ENCODE assay signal across 11 cellular contexts in genomic region chr2:196262606-196263005, GRCh38.
DNase-seq lines count a peak whose midpoint lies in the region; TF ChIP-seq lines count a peak whose summit lies in the region.
"Had no signal": no experiment of that assay in that cellular context is flagged by ENCODE, and none has a peak within 500 bp of the region (broad histone marks: within the 10 kb centered on the region; RNA-seq: fewer than 3 reads in every experiment).

No MANE protein-coding gene starts in this region.

- CTCF ChIA-PET in CD8-positive, alpha-beta memory T cell (lab: Charles Lee) = interaction anchor here (0.9 to 1.2 kb wide), 3 partner anchors 9 to 185 kb away, joined by 3 to 6 read pairs (median 3); no protein-coding TSS in a partner anchor
- CTCF ChIA-PET in OCI-LY7 (lab: Charles Lee; ENCODE audit: unreplicated experiment) = interaction anchor here (1.0 kb wide), 1 partner anchor 22 kb away, joined by 3 read pairs; no protein-coding TSS in a partner anchor

- peaks cover 57 to 90% (median 87%) of the 10 kb centered on the region in 3 donors for H3K4me1 Mint-ChIP-seq in CD8-positive, alpha-beta memory T cell

- peak overlapping the region; percentile 81 to 98 (median 96) for H3K27ac Mint-ChIP-seq in CD8-positive, alpha-beta memory T cell

- peak overlapping the region; percentile 14 to 84 (median 79) for H3K4me3 Mint-ChIP-seq in CD8-positive, alpha-beta memory T cell

- no peak for TF ChIP-seq POLR2A in breast epithelium (IDR thresholded peaks at IDR 0.05)

- no peaks in the 10 kb centered on the region for H3K36me3 ChIP-seq in CD8-positive, alpha-beta memory T cell (ENCODE audit: insufficient read depth, low read length)
- H3K36me3 ChIP-seq in OCI-LY7 (ENCODE audit: insufficient read depth, low read length) (no peaks in the 10 kb centered on the region), breast epithelium (no peaks in the 10 kb centered on the region), osteoblast (ENCODE audit: insufficient read depth, low read length) (no peaks in the 10 kb centered on the region)
- H3K36me3 ChIP-seq: pancreas, thoracic aorta had no signal

- no TSS peak for BruUV-seq in OCI-LY7 (replicated peaks; lab: Mats Ljungman, UMichigan)

- TF ChIP-seq CTCF in OCI-LY7 (conservative IDR thresholded peaks at IDR 0.05; ENCODE audit: low read length) (no peak), breast epithelium (IDR thresholded peaks at IDR 0.05) (no peak), osteoblast (IDR thresholded peaks at IDR 0.05; ENCODE audit: extremely low read depth, low read depth, low read length) (no peak)

- intact Hi-C loops in OCI-LY7 (cut with micrococcal nuclease; ENCODE audit: unreplicated experiment) (no loop called here), breast epithelium (cut with DNase I; ENCODE audit: low total_unique reads) (no loop called here)

- POLR2A ChIA-PET in CD8-positive, alpha-beta memory T cell (lab: Charles Lee) = interaction anchor here (0.7 to 1.3 kb wide), 3 partner anchors 86 to 96 kb away, joined by 3 to 5 read pairs (median 5); partner anchors contain the start of gene STK17B
- POLR2A ChIA-PET in OCI-LY7 (lab: Charles Lee) = interaction anchor here (0.6 to 5.8 kb wide), 9 partner anchors 9 to 679 kb away, joined by 3 to 74 read pairs (median 7); no protein-coding TSS in a partner anchor

- peak overlapping the region; percentile 38 for H3K4me3 ChIP-seq in CD8-positive, alpha-beta memory T cell (ENCODE audit: low read length)
- peak overlapping the region; percentile 39 for H3K4me3 ChIP-seq in OCI-LY7 (ENCODE audit: low read depth, low read length, poor library complexity, severe bottlenecking)
- H3K4me3 ChIP-seq in breast epithelium = no peak overlapping the region
- H3K4me3 ChIP-seq in osteoblast (ENCODE audit: insufficient read depth, low read length) = no peak overlapping the region
- H3K4me3 ChIP-seq: pancreas, thoracic aorta had no signal

- H2AFZ ChIP-seq in OCI-LY7 (ENCODE audit: low read length) (peak overlapping the region; percentile 99), osteoblast (ENCODE audit: low read length) (no peak overlapping the region)

- H3K9me2 ChIP-seq in OCI-LY7 (ENCODE audit: insufficient read depth, low read length) = no peaks in the 10 kb centered on the region

- H3K27me3 Mint-ChIP-seq in CD8-positive, alpha-beta memory T cell = no peaks in the 10 kb centered on the region

- H3K4me1 ChIP-seq in CD8-positive, alpha-beta memory T cell (ENCODE audit: insufficient read depth, low read length) = peaks cover 83% of the 10 kb centered on the region
- H3K4me1 ChIP-seq in OCI-LY7 (ENCODE audit: insufficient read depth, low read length, poor library complexity, severe bottlenecking) = peaks cover 64% of the 10 kb centered on the region
- H3K4me1 ChIP-seq in breast epithelium = peaks cover 0 to 5% of the 10 kb centered on the region in 2 donors
- H3K4me1 ChIP-seq in osteoblast (ENCODE audit: insufficient read depth, low read length) = peaks cover 46% of the 10 kb centered on the region

- no peaks in the 10 kb centered on the region for H3K9me3 ChIP-seq in CD8-positive, alpha-beta memory T cell (ENCODE audit: low read length)
- H3K9me3 ChIP-seq in OCI-LY7 (ENCODE audit: low read length) = no peaks in the 10 kb centered on the region
- no peaks in the 10 kb centered on the region for H3K9me3 ChIP-seq in breast epithelium
- no peaks in the 10 kb centered on the region for H3K9me3 ChIP-seq in osteoblast (ENCODE audit: low read depth, low read length)
- H3K9me3 ChIP-seq: pancreas, thoracic aorta had no signal

- peak overlapping the region; percentile 74 for H3K4me2 ChIP-seq in OCI-LY7 (ENCODE audit: low read length)
- peak overlapping the region; percentile 54 for H3K4me2 ChIP-seq in osteoblast (ENCODE audit: insufficient read depth, low read length)

- peak overlapping the region; percentile 34 for H3K27ac ChIP-seq in CD8-positive, alpha-beta memory T cell (ENCODE audit: low read depth, low read length)
- peak overlapping the region; percentile 65 for H3K27ac ChIP-seq in OCI-LY7 (ENCODE audit: low read depth, low read length, poor library complexity, severe bottlenecking)
- peak overlapping the region; percentile 52 to 70 for H3K27ac ChIP-seq in breast epithelium
- H3K27ac ChIP-seq in osteoblast (ENCODE audit: low read depth, low read length) = peak overlapping the region; percentile 81
- H3K27ac ChIP-seq: pancreas, thoracic aorta had no signal

- in situ Hi-C loops in ACHN (cut with HindIII; ENCODE audit: low pct_ligation_motif_present, low pct_unique_long_range_greater_than_20kb, low sequenced_read_pairs) = no loop called here

- H4K20me1 ChIP-seq in OCI-LY7 (ENCODE audit: insufficient read depth, low read length) (no peaks in the 10 kb centered on the region), osteoblast (ENCODE audit: insufficient read depth, low read length) (no peaks in the 10 kb centered on the region)

- H3K79me2 ChIP-seq in OCI-LY7 (ENCODE audit: insufficient read depth, low read depth, low read length) (no peaks in the 10 kb centered on the region), osteoblast (ENCODE audit: insufficient read depth, low read length) (peaks cover 15% of the 10 kb centered on the region)

- H3K9me3 Mint-ChIP-seq in CD8-positive, alpha-beta memory T cell = no peaks in the 10 kb centered on the region

- H3K27me3 ChIP-seq in CD8-positive, alpha-beta memory T cell (ENCODE audit: insufficient read depth, low read length, poor library complexity, severe bottlenecking) = no peaks in the 10 kb centered on the region
- H3K27me3 ChIP-seq in breast epithelium = no peaks in the 10 kb centered on the region
- H3K27me3 ChIP-seq in osteoblast (ENCODE audit: insufficient read depth, low read length) = no peaks in the 10 kb centered on the region
- H3K27me3 ChIP-seq: pancreas had no signal

- no peak for DNase-seq in CD8-positive, alpha-beta memory T cell
- no peak for DNase-seq in OCI-LY7 (ENCODE audit: low spot score)
- no peak for DNase-seq in breast epithelium (ENCODE audit: low spot score in 2 of 2)
- no peak for DNase-seq in osteoblast (ENCODE audit: insufficient read length, low spot score, missing footprints)
- no peak for DNase-seq in cerebellum (ENCODE audit: low spot score)
- DNase-seq in stimulated activated naive CD4-positive, alpha-beta T cell (lab: John Stamatoyannopoulos, UW) = no peak
- no peak for DNase-seq in ACHN
- no peak for DNase-seq in stimulated activated CD4-positive, alpha-beta T cell treated with anti-CD3 and anti-CD28 coated beads, Interleukin-4, amount 100 ng/mL, for 24 hours
- DNase-seq: NCI-H524 had no signal

- no peaks in the 10 kb centered on the region for H3K36me3 Mint-ChIP-seq in CD8-positive, alpha-beta memory T cell

Comparison
In these comparisons a context has a peak if more than half of its experiments do, and no peak if none do; other contexts are left out.
1. H3K4me3 ChIP-seq: peak in CD8-positive, alpha-beta memory T cell (single experiment) and OCI-LY7 (single experiment); none in breast epithelium (0 of 3) and osteoblast (single experiment).
2. Peak in every context shown above with its lines, with median percentiles within 50 percentile points of each other: H3K27ac ChIP-seq.